Comparison of ENCODE assay signal across 18 cellular contexts in genomic region chr3:124063168-124063909, GRCh38. TPM values are rescaled to one million over a fixed set of nuclear protein-coding genes. Genes with fewer than 3 reads are reported as not detected.
DNase-seq lines count a peak whose midpoint lies in the region; ATAC-seq, FAIRE-seq and TF ChIP-seq lines count a peak whose summit lies in the region.
"Had no signal": no experiment of that assay in that cellular context is flagged by ENCODE, and none has a peak within 500 bp of the region (broad histone marks: within the 10 kb centered on the region; RNA-seq: fewer than 3 reads in every experiment).

No MANE protein-coding gene starts in this region.

- no peak overlapping the region for H2BK12ac ChIP-seq in H1 (ENCODE audit: low read depth, low read length)

- peaks cover 7 to 21% (median 10%) of the 10 kb centered on the region in 5 donors for H3K27me3 Mint-ChIP-seq in naive thymus-derived CD4-positive, alpha-beta T cell
- H3K27me3 Mint-ChIP-seq: CD4-positive, alpha-beta T cell had no signal

- H3K4me3 Mint-ChIP-seq in naive thymus-derived CD4-positive, alpha-beta T cell: no peak overlapping the region
- H3K4me3 Mint-ChIP-seq: activated CD8-positive, alpha-beta memory T cell treated with anti-CD3 and anti-CD28 coated beads, Interleukin-2, amount 10 ng/mL, durations not matched to agents 7 days and 5 days; activated naive CD8-positive, alpha-beta T cell treated with anti-CD3 and anti-CD28 coated beads, Interleukin-2, amount 10 ng/mL, durations not matched to agents 7 days and 5 days; CD4-positive, alpha-beta T cell; stimulated activated effector memory CD8-positive, alpha-beta T cell treated with anti-CD3 and anti-CD28 coated beads, Interleukin-12 subunit alpha, Interleukin-12 subunit beta, amount 100 ng/mL, for 72 hours had no signal

- H3K4ac ChIP-seq in H1 (replicated peaks; ENCODE audit: insufficient read length, low read depth, low read length): no peak overlapping the region

- WGBS in H1 (ENCODE audit: extremely low coverage in 1 of 2, insufficient coverage in 1 of 2, insufficient read length in 1 of 2, insufficient replicate concordance in 2 of 2, low coverage in 1 of 2, low lambda C conversion rate in 2 of 2, missing lambda C conversion rate in 1 of 2), 2 experiments: 86% methylated on average over 9 of the region's 9 CpGs; no CpG with 5 or more reads in 1 of the 2 experiments

- H3K36me3 ChIP-seq in H1 (ENCODE audit: control insufficient read depth in 2 of 4, insufficient read depth in 4 of 4, low read length in 3 of 4) (no peaks in the 10 kb centered on the region), parathyroid adenoma (ENCODE audit: control insufficient read depth, insufficient read depth, low read length) (no peaks in the 10 kb centered on the region)
- no peaks in the 10 kb centered on the region for H3K36me3 ChIP-seq in naive thymus-derived CD4-positive, alpha-beta T cell (ENCODE audit: control insufficient read depth in 2 of 3, insufficient read depth in 3 of 3, low read length in 3 of 3)
- H3K36me3 ChIP-seq: heart left ventricle had no signal

- H3K4me2 ChIP-seq in H1 (ENCODE audit: insufficient read depth in 1 of 2, low read depth in 2 of 2, low read length in 2 of 2) (no peak overlapping the region), parathyroid adenoma (ENCODE audit: low read length) (no peak overlapping the region)

- no peak overlapping the region for H4K5ac ChIP-seq in H1 (ENCODE audit: insufficient read length, low read depth, low read length)

- no peak overlapping the region for H3K18ac ChIP-seq in H1 (ENCODE audit: extremely low read depth, low read length)

- ATAC-seq in HG02970 (IDR thresholded peaks at IDR 0.05; ENCODE audit: low FRiP score, unreplicated experiment): no peak
- ATAC-seq in GM18511 (IDR thresholded peaks at IDR 0.05; ENCODE audit: unreplicated experiment): no peak
- ATAC-seq in naive thymus-derived CD4-positive, alpha-beta T cell: no peak
- ATAC-seq: activated CD8-positive, alpha-beta memory T cell treated with anti-CD3 and anti-CD28 coated beads, Interleukin-2, amount 10 ng/mL, durations not matched to agents 7 days and 5 days; stimulated activated effector memory CD8-positive, alpha-beta T cell treated with anti-CD3 and anti-CD28 coated beads, Interleukin-12 subunit alpha, Interleukin-12 subunit beta, amount 100 ng/mL, for 72 hours had no signal

- no peaks in the 10 kb centered on the region for H3K23me2 ChIP-seq in H1 (ENCODE audit: low read depth, low read length)

- no peak for TF ChIP-seq POLR2A in H1 (IDR thresholded peaks at IDR 0.05; ENCODE audit: control extremely low read depth in 1 of 2, low read depth in 2 of 2, low read length in 2 of 2)

- peaks cover 0 to 5% (median 3%) of the 10 kb centered on the region in 4 experiments; a peak in 3 of 7 replicates for H3K27me3 ChIP-seq in H1 (replicated peaks in 1 of 4; ENCODE audit: control insufficient read depth in 3 of 4, extremely low read depth in 1 of 4, insufficient read depth in 3 of 4, low read length in 3 of 4)
- no peaks in the 10 kb centered on the region for H3K27me3 ChIP-seq in parathyroid adenoma (ENCODE audit: control insufficient read depth, insufficient read depth, low read length)
- peaks cover 0 to 2% of the 10 kb centered on the region in 2 donors for H3K27me3 ChIP-seq in naive thymus-derived CD4-positive, alpha-beta T cell (ENCODE audit: control insufficient read depth in 2 of 2, insufficient read depth in 2 of 2, low read length in 2 of 2)
- H3K27me3 ChIP-seq: heart left ventricle had no signal

- no peak overlapping the region for H2AK5ac ChIP-seq in H1 (ENCODE audit: low read depth, low read length)

- H2AFZ ChIP-seq in H1 (ENCODE audit: low read length) (no peak overlapping the region), parathyroid adenoma (peak overlapping the region; percentile 59)

- H3K23ac ChIP-seq in H1 (ENCODE audit: insufficient read length): no peak overlapping the region

- no peaks in the 10 kb centered on the region for H3K9me3 ChIP-seq in H1 (ENCODE audit: insufficient read depth in 2 of 2, low read depth in 1 of 2, low read length in 1 of 2)
- no peaks in the 10 kb centered on the region for H3K9me3 ChIP-seq in parathyroid adenoma (ENCODE audit: control insufficient read depth, low read length)
- H3K9me3 ChIP-seq in naive thymus-derived CD4-positive, alpha-beta T cell (ENCODE audit: control insufficient read depth in 2 of 3, low read length in 3 of 3): no peaks in the 10 kb centered on the region
- H3K9me3 ChIP-seq: heart left ventricle had no signal

- H3K27ac Mint-ChIP-seq in naive thymus-derived CD4-positive, alpha-beta T cell: no peak overlapping the region
- H3K27ac Mint-ChIP-seq: activated CD8-positive, alpha-beta memory T cell treated with anti-CD3 and anti-CD28 coated beads, Interleukin-2, amount 10 ng/mL, durations not matched to agents 7 days and 5 days; activated naive CD8-positive, alpha-beta T cell treated with anti-CD3 and anti-CD28 coated beads, Interleukin-2, amount 10 ng/mL, durations not matched to agents 7 days and 5 days; CD4-positive, alpha-beta T cell; stimulated activated effector memory CD8-positive, alpha-beta T cell treated with anti-CD3 and anti-CD28 coated beads, Interleukin-12 subunit alpha, Interleukin-12 subunit beta, amount 100 ng/mL, for 72 hours had no signal

- no peak overlapping the region for H4K8ac ChIP-seq in H1 (ENCODE audit: extremely low read depth, insufficient read depth, low read length)

- H3K79me2 ChIP-seq in H1 (ENCODE audit: control insufficient read depth in 1 of 2, insufficient read depth in 2 of 2, low read length in 2 of 2) (no peaks in the 10 kb centered on the region), parathyroid adenoma (peaks cover 24% of the 10 kb centered on the region)

- H2BK15ac ChIP-seq in H1 (ENCODE audit: low read length): 0 out of 2 replicates have a peak overlapping the region, but pooled peaks have one; percentile 9

- H2BK120ac ChIP-seq in H1 (replicated peaks; ENCODE audit: low read depth, low read length): no peak overlapping the region

- intact Hi-C loops in naive thymus-derived CD4-positive, alpha-beta T cell (cut with micrococcal nuclease): no loop called here

- H3K9ac ChIP-seq in H1 (replicated peaks in 1 of 4; ENCODE audit: extremely low read depth in 1 of 4, low read depth in 3 of 4, low read length in 3 of 4) (no peak overlapping the region), parathyroid adenoma (no peak overlapping the region)

- no peak overlapping the region for H3K4me3 ChIP-seq in H1 (ENCODE audit: extremely low read depth in 1 of 4, insufficient read depth in 2 of 4, low read depth in 3 of 4, low read length in 4 of 4)
- H3K4me3 ChIP-seq in parathyroid adenoma (ENCODE audit: low read depth, low read length): no peak overlapping the region
- no peak overlapping the region for H3K4me3 ChIP-seq in naive thymus-derived CD4-positive, alpha-beta T cell (ENCODE audit: low read length)
- H3K4me3 ChIP-seq: heart left ventricle had no signal

- H3K4me1 ChIP-seq in H1 (replicated peaks in 1 of 4; ENCODE audit: control insufficient read depth in 3 of 4, insufficient read depth in 4 of 4, low read length in 3 of 4) (no peaks in the 10 kb centered on the region; a peak in 2 of 7 replicates), parathyroid adenoma (peaks cover 74% of the 10 kb centered on the region)
- H3K4me1 ChIP-seq in naive thymus-derived CD4-positive, alpha-beta T cell (ENCODE audit: control insufficient read depth in 2 of 2, insufficient read depth in 2 of 2, low read length in 2 of 2): no peaks in the 10 kb centered on the region

- TF ChIP-seq RAD21 in H1 (IDR thresholded peaks at IDR 0.05 in 1 of 2, conservative IDR thresholded peaks at IDR 0.05 in 1 of 2; ENCODE audit: low read depth in 2 of 2, low read length in 2 of 2): no peak

- peaks cover 2% of the 10 kb centered on the region; the same call in 1 of the 2 replicates for H3K79me1 ChIP-seq in H1 (ENCODE audit: low read depth, low read length)

- DNase-seq in DMS79 treated with DMSO at 0.1 percent for 48 hours (lab: John Stamatoyannopoulos, UW) (peak; percentile 31), NCI-H2171 (lab: John Stamatoyannopoulos, UW) (peak; percentile 40), H1 (ENCODE audit: low read depth in 1 of 2, low spot score in 2 of 2) (no peak)
- DNase-seq in activated CD4-positive, alpha-beta T cell treated with anti-CD3 and anti-CD28 coated beads, Interleukin-2, amount 50 U/mL, for 48 hours: no peak
- no peak for DNase-seq in naive thymus-derived CD4-positive, alpha-beta T cell
- DNase-seq: activated CD8-positive, alpha-beta memory T cell treated with anti-CD3 and anti-CD28 coated beads, Interleukin-2, amount 10 ng/mL, durations not matched to agents 7 days and 5 days; activated naive CD8-positive, alpha-beta T cell treated with anti-CD3 and anti-CD28 coated beads, Interleukin-2, amount 10 ng/mL, durations not matched to agents 7 days and 5 days; CD4-positive, alpha-beta T cell; effector CD8-positive, alpha-beta T cell; heart left ventricle; Kasumi-1; mammary epithelial cell; NCI-H226 had no signal

- H2BK5ac ChIP-seq in H1 (ENCODE audit: low read depth, low read length): no peak overlapping the region

- no peak for TF ChIP-seq EP300 in H1 (IDR thresholded peaks at IDR 0.05; ENCODE audit: borderline replicate concordance in 1 of 2, low read depth in 2 of 2, low read length in 2 of 2)

- H4K20me1 ChIP-seq in H1 (replicated peaks in 1 of 2; ENCODE audit: control insufficient read depth in 1 of 2, insufficient read depth in 2 of 2, low read length in 2 of 2): no peaks in the 10 kb centered on the region

- H3K4me1 Mint-ChIP-seq in naive thymus-derived CD4-positive, alpha-beta T cell: no peaks in the 10 kb centered on the region
- H3K4me1 Mint-ChIP-seq: activated naive CD8-positive, alpha-beta T cell treated with anti-CD3 and anti-CD28 coated beads, Interleukin-2, amount 10 ng/mL, durations not matched to agents 7 days and 5 days; stimulated activated effector memory CD8-positive, alpha-beta T cell treated with anti-CD3 and anti-CD28 coated beads, Interleukin-12 subunit alpha, Interleukin-12 subunit beta, amount 100 ng/mL, for 72 hours had no signal

- H3K56ac ChIP-seq in H1 (replicated peaks; ENCODE audit: insufficient read length, low read depth, low read length): no peak overlapping the region

- H4K91ac ChIP-seq in H1 (replicated peaks; ENCODE audit: insufficient read length, low read length): no peak overlapping the region

- H3K27ac ChIP-seq in H1 (ENCODE audit: low read depth, low read length): no peak overlapping the region
- peak overlapping the region; percentile 62 for H3K27ac ChIP-seq in parathyroid adenoma
- no peak overlapping the region for H3K27ac ChIP-seq in naive thymus-derived CD4-positive, alpha-beta T cell (ENCODE audit: low read depth, low read length)

- no peak overlapping the region for H2BK20ac ChIP-seq in H1 (ENCODE audit: low read length)

- CTCF ChIA-PET in H1 (lab: Charles Lee; ENCODE audit: partially characterized antibody): interaction anchor here (0.7 to 2.1 kb wide), 10 partner anchors 8 to 218 kb away, joined by 3 to 8 read pairs (median 4); partner anchors contain the start of gene KALRN
- CTCF ChIA-PET in naive thymus-derived CD4-positive, alpha-beta T cell (lab: Charles Lee): no interaction called here

- H3K9me3 Mint-ChIP-seq in naive thymus-derived CD4-positive, alpha-beta T cell: no peaks in the 10 kb centered on the region
- H3K9me3 Mint-ChIP-seq: activated naive CD8-positive, alpha-beta T cell treated with anti-CD3 and anti-CD28 coated beads, Interleukin-2, amount 10 ng/mL, durations not matched to agents 7 days and 5 days; CD4-positive, alpha-beta T cell; stimulated activated effector memory CD8-positive, alpha-beta T cell treated with anti-CD3 and anti-CD28 coated beads, Interleukin-12 subunit alpha, Interleukin-12 subunit beta, amount 100 ng/mL, for 72 hours had no signal

- H3K36me3 Mint-ChIP-seq in naive thymus-derived CD4-positive, alpha-beta T cell: no peaks in the 10 kb centered on the region
- H3K36me3 Mint-ChIP-seq: activated CD8-positive, alpha-beta memory T cell treated with anti-CD3 and anti-CD28 coated beads, Interleukin-2, amount 10 ng/mL, durations not matched to agents 7 days and 5 days; activated naive CD8-positive, alpha-beta T cell treated with anti-CD3 and anti-CD28 coated beads, Interleukin-2, amount 10 ng/mL, durations not matched to agents 7 days and 5 days; stimulated activated effector memory CD8-positive, alpha-beta T cell treated with anti-CD3 and anti-CD28 coated beads, Interleukin-12 subunit alpha, Interleukin-12 subunit beta, amount 100 ng/mL, for 72 hours had no signal

- POLR2A ChIA-PET in H1 (lab: Charles Lee; ENCODE audit: partially characterized antibody): interaction anchor here (1.2 kb wide), 1 partner anchor 10 kb away, joined by 3 read pairs; no protein-coding TSS in a partner anchor
- POLR2A ChIA-PET in naive thymus-derived CD4-positive, alpha-beta T cell (lab: Charles Lee): no interaction called here

- FAIRE-seq in H1 (lab: Jason Lieb, UNC): no peak
- FAIRE-seq: TTC549 had no signal

- TF ChIP-seq CTCF in H1 (IDR thresholded peaks at IDR 0.05; ENCODE audit: control extremely low read depth in 1 of 3, insufficient read depth in 1 of 3, low read depth in 1 of 3, low read length in 3 of 3): no peak
- no peak for TF ChIP-seq CTCF in parathyroid adenoma (IDR thresholded peaks at IDR 0.05)

- no peak overlapping the region for H3K14ac ChIP-seq in H1 (ENCODE audit: insufficient read length)

RNA-seq across cellular contexts. Expression of gene KALRN, which starts 30.2 kb away (rescaled TPM):
- 7.0 and 8.5 TPM in 2 replicates for total RNA-seq in H1 (2021; fragmentation: NEBNext Ultra II Directional; extraction: Animal tissue kit (Norgen Biotek cat#: 25700))
- 3.5 and 4.2 TPM in 2 replicates for polyA plus RNA-seq in H1 (2011; rRNA removed)
- 5.5 TPM for polyA plus RNA-seq in H1 (2011; cell fraction: cytosol; rRNA removed)
- 13.2 TPM for polyA plus RNA-seq in H1 (2011; cell fraction: nucleus; rRNA removed)
- polyA plus RNA-seq in H1 (2012, experiment 1 of 2): 3.7 to 5.5 TPM (median 4.4 TPM) in 4 replicates
- 1.2 TPM for polyA plus RNA-seq in H1 (2012, experiment 2 of 2)
- 3.0 TPM for polyA plus RNA-seq in H1 (2013, experiment 1 of 2)
- polyA plus RNA-seq in H1 (2013, experiment 2 of 2): 2.9 TPM
- polyA minus RNA-seq in H1 (2011; rRNA and poly(A)+ RNA removed): 21.7 and 24.4 TPM in 2 replicates
- 3.4 TPM for polyA minus RNA-seq in H1 (2011; cell fraction: cytosol; rRNA and poly(A)+ RNA removed)
- 42.3 TPM for polyA minus RNA-seq in H1 (2011; cell fraction: nucleus; rRNA and poly(A)+ RNA removed)
- total RNA-seq in naive thymus-derived CD4-positive, alpha-beta T cell: 10 to 100 TPM in 3 of 5 experiments, 1 to 10 TPM in 1, not detected in 1; 7.4 to 20.3 (median 15.0) TPM
- 1 to 10 TPM in 1 of 2 donors, under 1 TPM in 1; 0.15 to 1.1 TPM for polyA plus RNA-seq in naive thymus-derived CD4-positive, alpha-beta T cell

Comparison
In these comparisons a context has a peak if more than half of its experiments do, and no peak if none do; other contexts are left out.
1. DNase-seq: peak in DMS79 treated with DMSO at 0.1 percent for 48 hours (single experiment) and NCI-H2171 (single experiment); none in H1 (0 of 2), activated CD4-positive, alpha-beta T cell treated with anti-CD3 and anti-CD28 coated beads, Interleukin-2, amount 50 U/mL, for 48 hours (0 of 2) and naive thymus-derived CD4-positive, alpha-beta T cell (0 of 9).